In the genomic region with DNA sequence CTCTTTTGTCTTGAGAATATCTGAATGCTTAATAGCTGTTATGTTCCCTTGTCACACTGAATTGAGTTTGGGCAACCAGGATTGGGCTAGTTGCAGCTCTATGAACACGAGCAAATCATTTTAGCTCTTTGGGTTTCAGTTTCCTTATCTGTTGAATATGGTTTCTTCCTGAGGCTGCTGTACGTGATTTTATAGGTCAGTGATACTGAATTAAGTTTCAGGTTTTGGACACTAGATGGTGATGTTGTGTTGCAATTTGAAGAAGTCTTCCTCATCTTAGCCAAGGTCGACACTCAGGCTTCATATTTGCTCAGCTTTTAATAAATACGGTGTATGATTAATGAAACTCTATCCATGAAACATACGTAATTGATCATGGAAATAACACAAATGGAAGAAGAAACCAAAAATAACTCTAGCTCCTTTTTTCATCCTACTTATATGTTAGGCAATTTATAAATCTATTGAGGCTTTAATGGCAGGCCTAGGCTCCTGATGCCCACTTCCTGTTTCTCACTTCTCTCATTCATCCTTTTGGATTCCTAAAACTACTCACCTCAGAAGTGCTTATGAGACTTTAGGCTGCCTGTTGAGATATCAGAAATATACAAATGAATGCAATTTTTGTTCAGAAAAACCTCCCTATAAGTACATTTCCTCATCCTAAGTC, we compare ENCODE assay signal across 8 cellular contexts.
DNase-seq lines count a peak whose midpoint lies in the region; ATAC-seq, FAIRE-seq and TF ChIP-seq lines count a peak whose summit lies in the region.

No MANE protein-coding gene starts in this region.

- no peaks in the 10 kb centered on the region for H3K79me2 ChIP-seq in astrocyte (ENCODE audit: insufficient read depth, low read length)

- no peaks in the 10 kb centered on the region for H3K36me3 ChIP-seq in astrocyte (ENCODE audit: insufficient read depth, low read length)

- peak; percentile 61 for TF ChIP-seq CTCF in astrocyte (IDR thresholded peaks at IDR 0.05; ENCODE audit: insufficient read depth, low read depth, low read length)

- H3K4me1 Mint-ChIP-seq in astrocyte (ENCODE audit: low read depth, unreplicated experiment) = peaks cover 8% of the 10 kb centered on the region
- peaks cover 5 to 10% of the 10 kb centered on the region in 2 donors for H3K4me1 Mint-ChIP-seq in immature natural killer cell

- H3K27me3 Mint-ChIP-seq in astrocyte (ENCODE audit: low read depth, unreplicated experiment) (no peaks in the 10 kb centered on the region), immature natural killer cell (ENCODE audit: low read depth in 3 of 3) (no peaks in the 10 kb centered on the region)

- no peaks in the 10 kb centered on the region for H3K4me1 ChIP-seq in astrocyte (ENCODE audit: insufficient read depth, low read length)

- no peak overlapping the region for H3K4me3 ChIP-seq in astrocyte (ENCODE audit: insufficient read depth, low read depth, low read length)

- H3K9ac ChIP-seq in astrocyte (ENCODE audit: low read length) = no peak overlapping the region

- H2AFZ ChIP-seq in astrocyte (ENCODE audit: low read depth, low read length) = no peak overlapping the region

- H3K9me3 ChIP-seq in astrocyte (ENCODE audit: insufficient read depth, low read depth, low read length) = no peaks in the 10 kb centered on the region

- no peaks in the 10 kb centered on the region for H3K27me3 ChIP-seq in astrocyte (ENCODE audit: insufficient read depth, low read length)

- peak; percentile 70 for FAIRE-seq in G401.6 (lab: Jason Lieb, UNC)
- peak; percentile 37 for FAIRE-seq in astrocyte (lab: Jason Lieb, UNC)

- H3K9me3 Mint-ChIP-seq in astrocyte (ENCODE audit: unreplicated experiment) (no peaks in the 10 kb centered on the region), immature natural killer cell (no peaks in the 10 kb centered on the region)

- H4K20me1 ChIP-seq in astrocyte (ENCODE audit: insufficient read depth, low read length) = no peaks in the 10 kb centered on the region

- H3K4me2 ChIP-seq in astrocyte (ENCODE audit: low read length) = no peak overlapping the region

- H3K27ac Mint-ChIP-seq in astrocyte (ENCODE audit: unreplicated experiment) (peak overlapping the region; percentile 1), immature natural killer cell (peak overlapping the region; percentile 1 to 73 (median 24))

- DNase-seq in NCI-H510A (lab: John Stamatoyannopoulos, UW) (peak; percentile 27), astrocyte (ENCODE audit: low read depth) (peak; percentile 45), immature natural killer cell (peak; percentile 19 to 41 (median 40)), superior temporal gyrus (ENCODE audit: extremely low spot score) (peak; percentile 74), mesenteric fat pad (ENCODE audit: low spot score) (no peak)

- H3K4me3 Mint-ChIP-seq in astrocyte (ENCODE audit: unreplicated experiment) (no peak overlapping the region), immature natural killer cell (peak overlapping the region; percentile 5 to 79 (median 54))

- ATAC-seq in GM19468 (IDR thresholded peaks at IDR 0.05; ENCODE audit: extremely low read depth, unreplicated experiment) = peak; percentile 91
- peak; percentile 97 for ATAC-seq in HG03457 (IDR thresholded peaks at IDR 0.05; ENCODE audit: unreplicated experiment)

- H3K36me3 Mint-ChIP-seq in astrocyte (ENCODE audit: low read depth, unreplicated experiment) = no peaks in the 10 kb centered on the region
- no peaks in the 10 kb centered on the region for H3K36me3 Mint-ChIP-seq in immature natural killer cell

- H3K27ac ChIP-seq in astrocyte (ENCODE audit: low read depth, low read length) = no peak overlapping the region
